In genomic region chr5:79773612-79774011, GRCh38 we compare ENCODE assay signal across 18 cellular contexts.
A peak's percentile ranks its signal among the peaks of the same experiment; 100 is the strongest.
DNase-seq lines count a peak whose midpoint lies in the region; ATAC-seq, FAIRE-seq and TF ChIP-seq lines count a peak whose summit lies in the region.
"Had no signal": no experiment of that assay in that cellular context is flagged by ENCODE, and none has a peak within 500 bp of the region (broad histone marks: within the 10 kb centered on the region; RNA-seq: fewer than 3 reads in every experiment).

No MANE protein-coding gene starts in this region.

- POLR2A ChIA-PET in K562 (lab: Yijun Ruan, JAX), result no interaction called here

- no peak for TF ChIP-seq POLR2A in K562 (conservative IDR thresholded peaks at IDR 0.05)

- CTCF ChIA-PET in K562 (lab: Yijun Ruan, JAX; ENCODE audit: low intra/inter-chr PET ratio), result no interaction called here

- no TSS peak for BruUV-seq in K562 (replicated peaks; lab: Mats Ljungman, UMichigan)

- TF ChIP-seq CTCF in K562 (IDR thresholded peaks at IDR 0.05 in 2 of 3, conservative IDR thresholded peaks at IDR 0.05 in 1 of 3; ENCODE audit: insufficient read depth in 2 of 3, low read depth in 1 of 3, low read length in 3 of 3) (no peak), psoas muscle (IDR thresholded peaks at IDR 0.05) (no peak), kidney (IDR thresholded peaks at IDR 0.05; ENCODE audit: borderline replicate concordance, extremely low read depth, insufficient read depth) (no peak)

- no peak for FAIRE-seq in K562 (lab: Jason Lieb, UNC)
- FAIRE-seq in kidney (lab: Jason Lieb, UNC), result no peak
- FAIRE-seq: D721Med, G401.6, GM12891, H1 had no signal

- no peak for TF ChIP-seq EP300 in K562 (IDR thresholded peaks at IDR 0.05; ENCODE audit: low read length)

- no peak overlapping the region for H3K4me3 Mint-ChIP-seq in stimulated activated naive CD8-positive, alpha-beta T cell treated with anti-CD3 and anti-CD28 coated beads, Interleukin-15, amount 100 ng/mL, for 72 hours
- H3K4me3 Mint-ChIP-seq: CD14-positive monocyte had no signal

- no peaks in the 10 kb centered on the region for H4K20me1 ChIP-seq in K562 (replicated peaks; ENCODE audit: control insufficient read depth, insufficient read depth, low read length)

- in situ Hi-C loops in K562 (cut with MboI), result no loop called here

- H3K27me3 ChIP-seq in K562 (ENCODE audit: control insufficient read depth in 2 of 2, insufficient read depth in 2 of 2, low read length in 2 of 2), result no peaks in the 10 kb centered on the region
- no peaks in the 10 kb centered on the region for H3K27me3 ChIP-seq in psoas muscle (ENCODE audit: insufficient read depth in 3 of 3, low read length in 2 of 3)

- H3K9ac ChIP-seq in K562 (ENCODE audit: insufficient read depth in 1 of 2, low read depth in 2 of 2, low read length in 2 of 2) (no peak overlapping the region), kidney (ENCODE audit: low read length in 2 of 2) (no peak overlapping the region)

- H2AFZ ChIP-seq in K562 (ENCODE audit: low read depth, low read length), result peak overlapping the region; percentile 76

- H3K27ac Mint-ChIP-seq in stimulated activated naive CD8-positive, alpha-beta T cell treated with anti-CD3 and anti-CD28 coated beads, Interleukin-15, amount 100 ng/mL, for 72 hours, result peak overlapping the region in 1 of 2 donors; percentile 59
- H3K27ac Mint-ChIP-seq: CD14-positive monocyte; CD8-positive, alpha-beta T cell had no signal

- DNase-seq in stimulated activated naive CD8-positive, alpha-beta T cell treated with anti-CD3 and anti-CD28 coated beads, Interleukin-15, Interleukin-2, amounts not matched to agents 100 U/mL and 50 U/mL, for 24 hours, result no peak
- DNase-seq in stimulated activated naive CD8-positive, alpha-beta T cell treated with anti-CD3 and anti-CD28 coated beads, Interleukin-15, amount 100 ng/mL, for 72 hours, result no peak
- DNase-seq in K562 (ENCODE audit: extremely low read depth in 1 of 4, low spot score in 3 of 4) (no peak), psoas muscle (no peak), kidney (no peak), NCI-H510A treated with DMSO at 0.1 percent for 48 hours (lab: John Stamatoyannopoulos, UW) (no peak)
- DNase-seq: CD8-positive, alpha-beta T cell; COR-L47; DMS153; DMS79 treated with DMSO at 0.1 percent for 48 hours; EL had no signal

- peaks cover 13% of the 10 kb centered on the region for H3K4me1 Mint-ChIP-seq in stimulated activated naive CD8-positive, alpha-beta T cell treated with anti-CD3 and anti-CD28 coated beads, Interleukin-15, amount 100 ng/mL, for 72 hours
- H3K4me1 Mint-ChIP-seq: CD14-positive monocyte had no signal

- peaks cover 0 to 2% of the 10 kb centered on the region in 2 experiments; a peak in 1 of 5 replicates for H3K4me1 ChIP-seq in K562 (replicated peaks in 1 of 2; ENCODE audit: control insufficient read depth in 2 of 2, insufficient read depth in 2 of 2, low read length in 2 of 2)
- peaks cover 14% of the 10 kb centered on the region for H3K4me1 ChIP-seq in psoas muscle
- H3K4me1 ChIP-seq in kidney (ENCODE audit: control insufficient read depth in 1 of 2, insufficient read depth in 1 of 2, low read depth in 1 of 2, low read length in 2 of 2), result peaks cover 7 to 21% of the 10 kb centered on the region in 2 donors
- H3K4me1 ChIP-seq: HAP-1 had no signal

- 21% methylated on average over 4 of the region's 4 CpGs for WGBS in K562 (ENCODE audit: insufficient coverage, low coverage, missing lambda C conversion rate)
- WGBS in psoas muscle, 3 donors, result 85 to 95% (median 92%) methylated on average over 4 of the region's 4 CpGs

- intact Hi-C loops in K562 (cut with micrococcal nuclease) (loop anchor here (5.0 kb wide), 1 partner anchor 76 kb away; no protein-coding TSS in a partner anchor), psoas muscle (cut with DNase I) (no loop called here), kidney (cut with DNase I) (no loop called here)

- H3K4me3 ChIP-seq in K562, result no peak overlapping the region
- no peak overlapping the region for H3K4me3 ChIP-seq in psoas muscle
- no peak overlapping the region for H3K4me3 ChIP-seq in kidney (ENCODE audit: low read length in 2 of 2)
- H3K4me3 ChIP-seq: HAP-1 had no signal

- peak; percentile 32 for ATAC-seq in stimulated activated naive CD8-positive, alpha-beta T cell treated with anti-CD3 and anti-CD28 coated beads, Interleukin-15, Interleukin-2, amounts not matched to agents 100 U/mL and 50 U/mL, for 24 hours
- ATAC-seq in stimulated activated naive CD8-positive, alpha-beta T cell treated with anti-CD3 and anti-CD28 coated beads, Interleukin-15, amount 100 ng/mL, for 72 hours, result no peak
- ATAC-seq in K562 (no peak), psoas muscle (no peak), HG02870 (IDR thresholded peaks at IDR 0.05; ENCODE audit: unreplicated experiment) (no peak)
- ATAC-seq: CD8-positive, alpha-beta T cell had no signal

- H3K9me3 ChIP-seq in K562 (replicated peaks; ENCODE audit: control insufficient read depth, insufficient read depth, low read depth, low read length), result 0 out of 2 replicates have a peak, but pooled peaks cover 6% of the 10 kb centered on the region
- H3K9me3 ChIP-seq in psoas muscle, result no peaks in the 10 kb centered on the region
- H3K9me3 ChIP-seq in kidney (ENCODE audit: control insufficient read depth in 1 of 2, low read length in 2 of 2), result peaks cover 0 to 5% of the 10 kb centered on the region in 2 donors

- no peaks in the 10 kb centered on the region for H3K9me1 ChIP-seq in K562 (ENCODE audit: control insufficient read depth, insufficient read depth, low read length)

- H3K79me2 ChIP-seq in K562 (ENCODE audit: control insufficient read depth, insufficient read depth, low read length), result no peaks in the 10 kb centered on the region

- H3K4me2 ChIP-seq in K562 (ENCODE audit: insufficient read depth, low read length), result no peak overlapping the region

- H3K27ac ChIP-seq in K562 (ENCODE audit: extremely low read depth, low read depth, low read length) (no peak overlapping the region), psoas muscle (peak overlapping the region; percentile 42), kidney (ENCODE audit: low read depth in 2 of 2, low read length in 2 of 2) (no peak overlapping the region)

- no peak for TF ChIP-seq RAD21 in K562 (CRISPR knock-in tag; conservative IDR thresholded peaks at IDR 0.05 in 1 of 2, IDR thresholded peaks at IDR 0.05 in 1 of 2)

- H3K36me3 ChIP-seq in K562 (ENCODE audit: control insufficient read depth, insufficient read depth, low read length) (no peaks in the 10 kb centered on the region), psoas muscle (ENCODE audit: insufficient read depth in 1 of 2, low read depth in 1 of 2) (peaks cover 0 to 90% of the 10 kb centered on the region in 2 donors), kidney (ENCODE audit: control insufficient read depth in 1 of 2, insufficient read depth in 2 of 2, low read length in 2 of 2) (no peaks in the 10 kb centered on the region)
- H3K36me3 ChIP-seq: HAP-1 had no signal

- peaks cover 7 to 9% of the 10 kb centered on the region in 2 donors for H3K9me3 Mint-ChIP-seq in stimulated activated naive CD8-positive, alpha-beta T cell treated with anti-CD3 and anti-CD28 coated beads, Interleukin-15, amount 100 ng/mL, for 72 hours
- H3K9me3 Mint-ChIP-seq: CD8-positive, alpha-beta T cell had no signal

- no peaks in the 10 kb centered on the region for H3K27me3 Mint-ChIP-seq in stimulated activated naive CD8-positive, alpha-beta T cell treated with anti-CD3 and anti-CD28 coated beads, Interleukin-15, amount 100 ng/mL, for 72 hours

TF ChIP-seq in K562, 482 proteins besides CTCF, POLR2A, EP300 and RAD21:
- TF ChIP-seq E2F8 (IDR thresholded peaks at IDR 0.05; ENCODE audit: low read depth, partially characterized antibody), result no peak
- TF ChIP-seq ZNF24 (IDR thresholded peaks at IDR 0.05), result peak; percentile 87
